20 cellular contexts compared by ENCODE assay signal in genomic region chr1:23481904-23482303, GRCh38. TPM values are rescaled to one million over a fixed set of nuclear protein-coding genes. Genes with fewer than 3 reads are reported as not detected.
A peak's percentile ranks its signal among the peaks of the same experiment; 100 is the strongest.
DNase-seq lines count a peak whose midpoint lies in the region; ATAC-seq, FAIRE-seq and TF ChIP-seq lines count a peak whose summit lies in the region.
"Had no signal": no experiment of that assay in that cellular context is flagged by ENCODE, and none has a peak within 500 bp of the region (broad histone marks: within the 10 kb centered on the region; RNA-seq: fewer than 3 reads in every experiment).

No MANE protein-coding gene starts in this region.

- H3K56ac ChIP-seq in mesendoderm (ENCODE audit: low read length) = peak overlapping the region; percentile 7

- H3K79me2 ChIP-seq in mesendoderm (ENCODE audit: control insufficient read depth, insufficient read depth, low read length) = peaks cover 36% of the 10 kb centered on the region

- no peaks in the 10 kb centered on the region for H3K9me3 Mint-ChIP-seq in activated T-helper 17 cell treated with anti-CD3 and anti-CD28 coated beads, Interleukin-2, amount 50 U/mL, for 72 hours
- no peaks in the 10 kb centered on the region for H3K9me3 Mint-ChIP-seq in type B pancreatic cell
- H3K9me3 Mint-ChIP-seq: activated naive CD8-positive, alpha-beta T cell treated with anti-CD3 and anti-CD28 coated beads, Interleukin-2, amount 10 ng/mL, durations not matched to agents 7 days and 5 days had no signal

- no peak overlapping the region for H2BK120ac ChIP-seq in mesendoderm (ENCODE audit: low read depth, low read length)

- no peaks in the 10 kb centered on the region for H3K36me3 Mint-ChIP-seq in activated T-helper 17 cell treated with anti-CD3 and anti-CD28 coated beads, Interleukin-2, amount 50 U/mL, for 72 hours (ENCODE audit: low read depth)
- H3K36me3 Mint-ChIP-seq in type B pancreatic cell = peaks cover 3% of the 10 kb centered on the region
- H3K36me3 Mint-ChIP-seq: activated naive CD8-positive, alpha-beta T cell treated with anti-CD3 and anti-CD28 coated beads, Interleukin-2, amount 10 ng/mL, durations not matched to agents 7 days and 5 days had no signal

- peaks cover 0 to 53% of the 10 kb centered on the region in 2 donors for H3K4me1 ChIP-seq in right atrium auricular region
- peaks cover 9% of the 10 kb centered on the region for H3K4me1 ChIP-seq in mesendoderm (ENCODE audit: control insufficient read depth, low read depth, low read length)
- no peaks in the 10 kb centered on the region for H3K4me1 ChIP-seq in breast epithelium

- H2BK5ac ChIP-seq in mesendoderm (ENCODE audit: low read length) = no peak overlapping the region

- H3K4me3 ChIP-seq in right atrium auricular region = no peak overlapping the region
- no peak overlapping the region for H3K4me3 ChIP-seq in mesendoderm (ENCODE audit: low read length)
- H3K4me3 ChIP-seq in breast epithelium = peak overlapping the region in 1 of 3 donors; percentile 99

- no peak for ATAC-seq in Right ventricle myocardium inferior
- ATAC-seq in activated T-helper 17 cell treated with anti-CD3 and anti-CD28 coated beads, Interleukin-2, amount 50 U/mL, for 72 hours (replicated peaks) = no peak

- intact Hi-C loops in Right ventricle myocardium inferior (cut with DNase I) = loop anchor here (5.0 kb wide), 1 partner anchor 60 kb away; the partner anchor contains the start of gene TCEA3
- intact Hi-C loops in breast epithelium (cut with DNase I; ENCODE audit: low total_unique reads) = no loop called here

- TF ChIP-seq POLR2A in GM12892 (IDR thresholded peaks at IDR 0.05; ENCODE audit: low read depth, low read length) (no peak), breast epithelium (IDR thresholded peaks at IDR 0.05) (no peak)

- WGBS in mesendoderm (ENCODE audit: extremely low coverage, insufficient coverage, low lambda C conversion rate) = no CpG with 5 or more reads among the region's 6 CpGs

- H3K18ac ChIP-seq in mesendoderm (ENCODE audit: low read length) = no peak overlapping the region

- H3K79me1 ChIP-seq in mesendoderm (ENCODE audit: low read length) = peaks cover 30% of the 10 kb centered on the region

- TF ChIP-seq CTCF in right atrium auricular region (IDR thresholded peaks at IDR 0.05) (no peak), type B pancreatic cell (conservative IDR thresholded peaks at IDR 0.05) (no peak), breast epithelium (IDR thresholded peaks at IDR 0.05) (no peak)

- no peak overlapping the region for H4K5ac ChIP-seq in mesendoderm (ENCODE audit: low read length)

- no peaks in the 10 kb centered on the region for H3K9me3 ChIP-seq in right atrium auricular region
- no peaks in the 10 kb centered on the region for H3K9me3 ChIP-seq in breast epithelium

- H3K23ac ChIP-seq in mesendoderm (ENCODE audit: low read length) = no peak overlapping the region

- no peak for FAIRE-seq in GM12892 (lab: Jason Lieb, UNC)
- FAIRE-seq: islet of Langerhans, urothelium cell line had no signal

- H2BK15ac ChIP-seq in mesendoderm (replicated peaks; ENCODE audit: low read depth) = no peak overlapping the region

- no peak overlapping the region for H2AK5ac ChIP-seq in mesendoderm (ENCODE audit: low read length)

- peaks cover 17% of the 10 kb centered on the region for H3K27me3 Mint-ChIP-seq in activated T-helper 17 cell treated with anti-CD3 and anti-CD28 coated beads, Interleukin-2, amount 50 U/mL, for 72 hours
- H3K27me3 Mint-ChIP-seq in type B pancreatic cell = peaks cover 3% of the 10 kb centered on the region

- no peak overlapping the region for H3K4ac ChIP-seq in mesendoderm (ENCODE audit: low read depth, low read length)

- H3K4me2 ChIP-seq in mesendoderm (ENCODE audit: low read length) = peak overlapping the region; percentile 20

- H3K27me3 ChIP-seq in right atrium auricular region (no peaks in the 10 kb centered on the region), mesendoderm (ENCODE audit: insufficient read depth, low read length, poor library complexity) (no peaks in the 10 kb centered on the region), breast epithelium (no peaks in the 10 kb centered on the region)

- no peak overlapping the region for H3K27ac Mint-ChIP-seq in activated T-helper 17 cell treated with anti-CD3 and anti-CD28 coated beads, Interleukin-2, amount 50 U/mL, for 72 hours
- H3K27ac Mint-ChIP-seq in type B pancreatic cell = no peak overlapping the region
- H3K27ac Mint-ChIP-seq: activated naive CD8-positive, alpha-beta T cell treated with anti-CD3 and anti-CD28 coated beads, Interleukin-2, amount 10 ng/mL, durations not matched to agents 7 days and 5 days had no signal

- DNase-seq in right atrium auricular region (ENCODE audit: low spot score) = no peak
- no peak for DNase-seq in Right ventricle myocardium inferior (ENCODE audit: missing footprints)
- DNase-seq in mesendoderm = no peak
- DNase-seq in type B pancreatic cell (ENCODE audit: extremely low spot score, unreplicated experiment) = no peak
- DNase-seq in GM12892 (ENCODE audit: insufficient read length) = no peak
- no peak for DNase-seq in pons (ENCODE audit: low spot score)
- no peak for DNase-seq in breast epithelium (ENCODE audit: low spot score in 2 of 2)
- DNase-seq: activated naive CD8-positive, alpha-beta T cell treated with anti-CD3 and anti-CD28 coated beads, Interleukin-2, amount 10 ng/mL, durations not matched to agents 7 days and 5 days; C1 segment of cervical spinal cord; DMS153; GDM1; mammary epithelial cell; NCI-H1417; NCI-H524 treated with DMSO at 0.1 percent for 48 hours; stimulated activated CD8-positive, alpha-beta memory T cell treated with anti-CD3 and anti-CD28 coated beads, Interleukin-4, amount 100 ng/mL, for 48 hours had no signal

- H3K9ac ChIP-seq in mesendoderm (ENCODE audit: low read length) = peak overlapping the region; percentile 48

- H3K4me1 Mint-ChIP-seq in activated T-helper 17 cell treated with anti-CD3 and anti-CD28 coated beads, Interleukin-2, amount 50 U/mL, for 72 hours = peaks cover 7% of the 10 kb centered on the region
- H3K4me1 Mint-ChIP-seq in type B pancreatic cell (ENCODE audit: unreplicated experiment) = peaks cover 51% of the 10 kb centered on the region

- H3K36me3 ChIP-seq in right atrium auricular region (no peaks in the 10 kb centered on the region), mesendoderm (ENCODE audit: control insufficient read depth, insufficient read depth, low read length) (no peaks in the 10 kb centered on the region), breast epithelium (no peaks in the 10 kb centered on the region)

- H3K4me3 Mint-ChIP-seq in activated T-helper 17 cell treated with anti-CD3 and anti-CD28 coated beads, Interleukin-2, amount 50 U/mL, for 72 hours = peak overlapping the region; percentile 71
- H3K4me3 Mint-ChIP-seq in type B pancreatic cell = peak overlapping the region; percentile 94
- H3K4me3 Mint-ChIP-seq: activated naive CD8-positive, alpha-beta T cell treated with anti-CD3 and anti-CD28 coated beads, Interleukin-2, amount 10 ng/mL, durations not matched to agents 7 days and 5 days had no signal

- H3K27ac ChIP-seq in right atrium auricular region (peak overlapping the region; percentile 76 to 80), mesendoderm (ENCODE audit: low read depth, low read length) (no peak overlapping the region), breast epithelium (peak overlapping the region in 1 of 2 donors; percentile 8)
- H3K27ac ChIP-seq: RWPE1 had no signal

- H4K8ac ChIP-seq in mesendoderm (ENCODE audit: low read depth, low read length) = no peak overlapping the region

RNA-seq across cellular contexts. Expression of gene ASAP3, which starts 2.1 kb away (rescaled TPM):
- total RNA-seq in right atrium auricular region (10 to 100 TPM; 38.6 to 47.2 TPM), Right ventricle myocardium inferior (44.3 TPM), type B pancreatic cell (ENCODE audit: low replicate concordance) (41.9 and 65.7 TPM in 2 replicates), breast epithelium (10 to 100 TPM; 47.7 to 61.6 (median 54.9) TPM)
- 1 to 10 TPM in 1 of 2 donors, under 1 TPM in 1; 0.37 to 1.0 TPM for total RNA-seq in activated T-helper 17 cell treated with anti-CD3 and anti-CD28 coated beads, Interleukin-2, amount 50 U/mL, for 72 hours
- polyA plus RNA-seq in mesendoderm (2013, experiment 1 of 2) = 24.5 TPM
- 24.9 TPM for polyA plus RNA-seq in mesendoderm (2013, experiment 2 of 2)
- 0.06 TPM for polyA plus RNA-seq in GM12892 (2012; ENCODE audit: missing spikeins)

RNA-seq across cellular contexts. Expression of gene E2F2, which starts 49.1 kb away (rescaled TPM):
- total RNA-seq in right atrium auricular region = under 1 TPM; 0.20 to 0.33 TPM
- total RNA-seq in Right ventricle myocardium inferior = 0.76 TPM
- total RNA-seq in activated T-helper 17 cell treated with anti-CD3 and anti-CD28 coated beads, Interleukin-2, amount 50 U/mL, for 72 hours = 10 to 100 TPM; 13.0 to 24.1 TPM
- 2.1 TPM for polyA plus RNA-seq in mesendoderm (2013, experiment 1 of 2)
- polyA plus RNA-seq in mesendoderm (2013, experiment 2 of 2) = 1.8 TPM
- 8.4 and 9.4 TPM in 2 replicates for total RNA-seq in type B pancreatic cell (ENCODE audit: low replicate concordance)
- polyA plus RNA-seq in GM12892 (2012; ENCODE audit: missing spikeins) = 2.0 TPM
- total RNA-seq in breast epithelium = under 1 TPM; under 0.01 to 0.73 (median 0.33) TPM

RNA-seq across cellular contexts. Expression of gene TCEA3, which starts 57.4 kb away (rescaled TPM):
- total RNA-seq in right atrium auricular region (10 to 100 TPM; 24.4 to 40.1 TPM), Right ventricle myocardium inferior (73.6 TPM), type B pancreatic cell (ENCODE audit: low replicate concordance) (8.8 and 9.2 TPM in 2 replicates), breast epithelium (10 to 100 TPM in 2 of 3 donors, 1 to 10 TPM in 1; 8.5 to 38.0 (median 31.2) TPM)
- total RNA-seq in activated T-helper 17 cell treated with anti-CD3 and anti-CD28 coated beads, Interleukin-2, amount 50 U/mL, for 72 hours = 10 to 100 TPM in 1 of 2 donors, 1 to 10 TPM in 1; 1.3 to 33.2 TPM
- polyA plus RNA-seq in mesendoderm (2013, experiment 1 of 2) = 0.17 TPM
- polyA plus RNA-seq in mesendoderm (2013, experiment 2 of 2) = 0.17 TPM
- not detected for polyA plus RNA-seq in GM12892 (2012; ENCODE audit: missing spikeins)
- polyA plus RNA-seq: neural cell had no signal

Comparison
In these comparisons a context has a peak if more than half of its experiments do, and no peak if none do; other contexts are left out.
1. RNA of gene ASAP3, which starts 2.1 kb away (total RNA-seq): 41.9 to 65.7 TPM in type B pancreatic cell, 47.7 to 61.6 TPM in breast epithelium, 38.6 to 47.2 TPM in right atrium auricular region and 44.3 TPM in Right ventricle myocardium inferior (single experiment); 0.37 to 1.0 TPM in activated T-helper 17 cell treated with anti-CD3 and anti-CD28 coated beads, Interleukin-2, amount 50 U/mL, for 72 hours; every median in the first group is over 10 times any median in the second.